Comparison of ENCODE assay signal across 18 cellular contexts in genomic region chr18:75898666-75899065, GRCh38.
DNase-seq lines count a peak whose midpoint lies in the region; ATAC-seq and TF ChIP-seq lines count a peak whose summit lies in the region.
"Had no signal": no experiment of that assay in that cellular context is flagged by ENCODE, and none has a peak within 500 bp of the region (broad histone marks: within the 10 kb centered on the region; RNA-seq: fewer than 3 reads in every experiment).

No MANE protein-coding gene starts in this region.

- no peak for TF ChIP-seq EP300 in sigmoid colon (IDR thresholded peaks at IDR 0.05)

- intact Hi-C loops in sigmoid colon (cut with DNase I): no loop called here

- H3K27ac ChIP-seq in SJCRH30 (no peak overlapping the region), sigmoid colon (peak overlapping the region in 3 of 4 donors; percentile 25 to 60 (median 53))
- H3K27ac ChIP-seq: GM23248 had no signal

- no peaks in the 10 kb centered on the region for H3K27me3 Mint-ChIP-seq in nephron (ENCODE audit: low read depth)

- H3K9me3 ChIP-seq in SJCRH30 (replicated peaks) (no peaks in the 10 kb centered on the region), sigmoid colon (peaks cover 0 to 3% (median 0%) of the 10 kb centered on the region in 4 donors)
- H3K9me3 ChIP-seq: Caco-2 had no signal

- TF ChIP-seq CTCF in nephron (IDR thresholded peaks at IDR 0.05; ENCODE audit: unreplicated experiment in 3 of 3) (no peak), sigmoid colon (IDR thresholded peaks at IDR 0.05) (no peak)

- H3K4me3 ChIP-seq in SJCRH30 (no peak overlapping the region), sigmoid colon (no peak overlapping the region)
- H3K4me3 ChIP-seq: GM12878, GM23248 had no signal

- H3K36me3 ChIP-seq in SJCRH30: no peaks in the 10 kb centered on the region
- no peaks in the 10 kb centered on the region for H3K36me3 ChIP-seq in sigmoid colon

- H3K27ac Mint-ChIP-seq in nephron: peak overlapping the region; percentile 34 to 82 (median 75)
- H3K27ac Mint-ChIP-seq: CD4-positive, alpha-beta memory T cell; H9 had no signal

- H3K4me1 ChIP-seq in SJCRH30 (no peaks in the 10 kb centered on the region), sigmoid colon (peaks cover 0 to 11% (median 5%) of the 10 kb centered on the region in 4 donors)
- H3K4me1 ChIP-seq: Caco-2 had no signal

- H3K4me3 Mint-ChIP-seq in nephron: peak overlapping the region in 1 of 3 experiments; percentile 63
- H3K4me3 Mint-ChIP-seq: CD4-positive, alpha-beta memory T cell; H9 had no signal

- no peaks in the 10 kb centered on the region for H3K27me3 ChIP-seq in SJCRH30
- no peaks in the 10 kb centered on the region for H3K27me3 ChIP-seq in sigmoid colon

- WGBS in sigmoid colon, 2 donors: 65 to 67% methylated on average over 4 of the region's 4 CpGs

- ATAC-seq in GM18517 (IDR thresholded peaks at IDR 0.05; ENCODE audit: unreplicated experiment) (no peak), GM19397 (IDR thresholded peaks at IDR 0.05; ENCODE audit: unreplicated experiment) (no peak)
- ATAC-seq: GM12878, HCT116 had no signal

- peaks cover 12% of the 10 kb centered on the region for H3K4me1 Mint-ChIP-seq in nephron
- H3K4me1 Mint-ChIP-seq: CD4-positive, alpha-beta memory T cell had no signal

- DNase-seq in SJCRH30 (peak; percentile 6 to 12), sigmoid colon (no peak), NCI-H526 (lab: John Stamatoyannopoulos, UW) (no peak), D341Med (ENCODE audit: low spot score) (no peak)
- DNase-seq: C1 segment of cervical spinal cord; Caco-2; CD4-positive, alpha-beta memory T cell; DMS 273 treated with DMSO at 0.1 percent for 48 hours; DMS79; EL; GDM1; GM23248; H9 had no signal

- no peak for TF ChIP-seq POLR2A in sigmoid colon (IDR thresholded peaks at IDR 0.05)

- no peaks in the 10 kb centered on the region for H3K9me3 Mint-ChIP-seq in nephron

- no peaks in the 10 kb centered on the region for H3K36me3 Mint-ChIP-seq in nephron (ENCODE audit: low read depth)
- H3K36me3 Mint-ChIP-seq: CD4-positive, alpha-beta memory T cell had no signal

Comparison
In these comparisons a context has a peak if more than half of its experiments do, and no peak if none do; other contexts are left out.
1. DNase-seq: peak in SJCRH30 (2 of 2); none in sigmoid colon (single experiment), NCI-H526 (0 of 2) and D341Med (single experiment).